In the genomic region with DNA sequence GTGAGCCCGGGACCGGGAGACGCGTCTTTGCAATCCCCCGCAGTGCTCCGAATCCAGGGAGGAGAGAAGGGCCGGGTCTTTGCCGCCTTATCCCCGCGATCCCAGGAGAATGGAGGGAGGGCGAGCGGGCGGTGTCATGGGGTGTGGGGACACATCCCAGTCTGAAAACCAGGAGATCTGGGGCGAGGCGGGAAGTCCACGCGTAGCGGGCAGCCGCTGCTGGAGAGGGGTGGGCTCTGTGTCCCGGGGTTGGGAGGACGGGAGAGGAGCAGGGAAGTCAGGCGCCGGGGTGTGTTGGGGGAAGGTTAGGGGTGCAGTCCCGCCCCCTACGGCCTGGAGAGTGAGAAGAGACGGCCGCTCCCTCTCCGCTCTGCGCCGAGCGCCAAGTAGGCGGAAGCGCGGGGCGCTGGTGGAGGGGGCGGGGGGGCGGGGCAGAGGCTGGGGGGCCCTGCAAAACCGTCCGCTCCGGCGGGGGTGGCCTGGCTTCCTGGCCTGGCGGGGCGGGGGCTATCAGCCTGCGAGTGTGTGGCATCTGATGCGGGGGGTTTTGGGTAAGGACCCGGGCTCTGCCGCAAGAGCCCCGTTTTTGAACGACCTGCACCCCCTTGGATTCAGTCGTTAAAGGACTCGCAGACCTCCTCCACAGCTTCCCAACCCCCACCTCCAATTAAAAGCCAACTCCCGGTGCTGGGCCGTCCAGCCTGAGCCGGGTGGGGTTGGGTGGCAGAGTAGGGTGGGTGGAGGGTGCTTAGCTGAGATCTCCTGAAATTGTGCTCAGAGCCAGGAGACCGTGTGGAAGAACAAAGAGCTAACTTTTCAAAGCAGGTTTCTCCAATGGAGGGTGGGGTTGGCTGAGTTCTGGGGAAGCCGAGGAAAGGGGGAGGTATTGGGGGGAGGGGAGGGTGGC, we compare ENCODE assay signal across 1 cellular context.
A peak's percentile ranks its signal among the peaks of the same experiment; 100 is the strongest.
TF ChIP-seq lines count a peak whose summit lies in the region.

No MANE protein-coding gene starts in this region.

TF ChIP-seq in HepG2, 621 proteins besides CTCF, POLR2A, EP300 and RAD21 (continued from another document and continues in another):
- no peak for TF ChIP-seq LCORL (IDR thresholded peaks at IDR 0.05)
- 0 out of 2 replicates have a peak, but pooled peaks have one; percentile 44 for TF ChIP-seq LCORL (CRISPR knock-in tag; IDR thresholded peaks at IDR 0.05)
- TF ChIP-seq MYNN (CRISPR knock-in tag; IDR thresholded peaks at IDR 0.05; ENCODE audit: low read depth) = no peak
- TF ChIP-seq CCAR2 (optimal IDR thresholded peaks at IDR 0.05; ENCODE audit: low read depth, low read length) = no peak
- TF ChIP-seq ZNF230 (CRISPR knock-in tag; IDR thresholded peaks at IDR 0.05) = peak; percentile 60; the same call in 1 of the 2 replicates
- no peak for TF ChIP-seq NFYB (CRISPR knock-in tag; IDR thresholded peaks at IDR 0.05)
- peak; percentile 72 for TF ChIP-seq RBM39 (IDR thresholded peaks at IDR 0.05; ENCODE audit: low read depth, low read length, poor library complexity, severe bottlenecking)
- 0 out of 2 replicates have a peak, but pooled peaks have one; percentile 56 for TF ChIP-seq ZNF609 (CRISPR knock-in tag; IDR thresholded peaks at IDR 0.05; ENCODE audit: borderline replicate concordance)
- peak; percentile 18; the same call in 1 of the 2 replicates for TF ChIP-seq ZNF772 (CRISPR knock-in tag; IDR thresholded peaks at IDR 0.05)
- no peak for TF ChIP-seq PBX3 (CRISPR knock-in tag; IDR thresholded peaks at IDR 0.05; ENCODE audit: borderline replicate concordance)
- TF ChIP-seq HNRNPL (IDR thresholded peaks at IDR 0.05; ENCODE audit: low read depth, low read length) = peak; percentile 74; the same call in 1 of the 2 replicates
- no peak for TF ChIP-seq MTF1 (CRISPR knock-in tag; IDR thresholded peaks at IDR 0.05)
- no peak for TF ChIP-seq ZNF329 (CRISPR knock-in tag; IDR thresholded peaks at IDR 0.05; ENCODE audit: low read depth)
- TF ChIP-seq, protein P1, sequence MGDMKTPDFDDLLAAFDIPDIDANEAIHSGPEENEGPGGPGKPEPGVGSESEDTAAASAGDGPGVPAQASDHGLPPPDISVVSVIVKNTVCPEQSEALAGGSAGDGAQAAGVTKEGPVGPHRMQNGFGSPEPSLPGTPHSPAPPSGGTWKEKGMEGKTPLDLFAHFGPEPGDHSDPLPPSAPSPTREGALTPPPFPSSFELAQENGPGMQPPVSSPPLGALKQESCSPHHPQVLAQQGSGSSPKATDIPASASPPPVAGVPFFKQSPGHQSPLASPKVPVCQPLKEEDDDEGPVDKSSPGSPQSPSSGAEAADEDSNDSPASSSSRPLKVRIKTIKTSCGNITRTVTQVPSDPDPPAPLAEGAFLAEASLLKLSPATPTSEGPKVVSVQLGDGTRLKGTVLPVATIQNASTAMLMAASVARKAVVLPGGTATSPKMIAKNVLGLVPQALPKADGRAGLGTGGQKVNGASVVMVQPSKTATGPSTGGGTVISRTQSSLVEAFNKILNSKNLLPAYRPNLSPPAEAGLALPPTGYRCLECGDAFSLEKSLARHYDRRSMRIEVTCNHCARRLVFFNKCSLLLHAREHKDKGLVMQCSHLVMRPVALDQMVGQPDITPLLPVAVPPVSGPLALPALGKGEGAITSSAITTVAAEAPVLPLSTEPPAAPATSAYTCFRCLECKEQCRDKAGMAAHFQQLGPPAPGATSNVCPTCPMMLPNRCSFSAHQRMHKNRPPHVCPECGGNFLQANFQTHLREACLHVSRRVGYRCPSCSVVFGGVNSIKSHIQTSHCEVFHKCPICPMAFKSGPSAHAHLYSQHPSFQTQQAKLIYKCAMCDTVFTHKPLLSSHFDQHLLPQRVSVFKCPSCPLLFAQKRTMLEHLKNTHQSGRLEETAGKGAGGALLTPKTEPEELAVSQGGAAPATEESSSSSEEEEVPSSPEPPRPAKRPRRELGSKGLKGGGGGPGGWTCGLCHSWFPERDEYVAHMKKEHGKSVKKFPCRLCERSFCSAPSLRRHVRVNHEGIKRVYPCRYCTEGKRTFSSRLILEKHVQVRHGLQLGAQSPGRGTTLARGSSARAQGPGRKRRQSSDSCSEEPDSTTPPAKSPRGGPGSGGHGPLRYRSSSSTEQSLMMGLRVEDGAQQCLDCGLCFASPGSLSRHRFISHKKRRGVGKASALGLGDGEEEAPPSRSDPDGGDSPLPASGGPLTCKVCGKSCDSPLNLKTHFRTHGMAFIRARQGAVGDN (CRISPR knock-in tag; IDR thresholded peaks at IDR 0.05) = peak; percentile 23
- no peak for TF ChIP-seq JUN (CRISPR knock-in tag; IDR thresholded peaks at IDR 0.05)
- no peak for TF ChIP-seq MEIS1 (CRISPR knock-in tag; IDR thresholded peaks at IDR 0.05; ENCODE audit: borderline replicate concordance)
- TF ChIP-seq, protein P2, sequence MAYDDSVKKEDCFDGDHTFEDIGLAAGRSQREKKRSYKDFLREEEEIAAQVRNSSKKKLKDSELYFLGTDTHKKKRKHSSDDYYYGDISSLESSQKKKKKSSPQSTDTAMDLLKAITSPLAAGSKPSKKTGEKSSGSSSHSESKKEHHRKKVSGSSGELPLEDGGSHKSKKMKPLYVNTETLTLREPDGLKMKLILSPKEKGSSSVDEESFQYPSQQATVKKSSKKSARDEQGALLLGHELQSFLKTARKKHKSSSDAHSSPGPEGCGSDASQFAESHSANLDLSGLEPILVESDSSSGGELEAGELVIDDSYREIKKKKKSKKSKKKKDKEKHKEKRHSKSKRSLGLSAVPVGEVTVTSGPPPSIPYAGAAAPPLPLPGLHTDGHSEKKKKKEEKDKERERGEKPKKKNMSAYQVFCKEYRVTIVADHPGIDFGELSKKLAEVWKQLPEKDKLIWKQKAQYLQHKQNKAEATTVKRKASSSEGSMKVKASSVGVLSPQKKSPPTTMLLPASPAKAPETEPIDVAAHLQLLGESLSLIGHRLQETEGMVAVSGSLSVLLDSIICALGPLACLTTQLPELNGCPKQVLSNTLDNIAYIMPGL (CRISPR knock-in tag; IDR thresholded peaks at IDR 0.05; ENCODE audit: borderline replicate concordance in 1 of 2, low read depth in 1 of 2) = peak in 1 of 2 experiments; percentile 7; a peak in 1 of 4 replicates
- TF ChIP-seq DNMT3B (CRISPR knock-in tag; conservative IDR thresholded peaks at IDR 0.05) = peak; percentile 16; the same call in 1 of the 2 replicates
- 0 out of 2 replicates have a peak, but pooled peaks have one; percentile 37 for TF ChIP-seq EED (CRISPR knock-in tag; IDR thresholded peaks at IDR 0.05)
- no peak for TF ChIP-seq ZNF761 (CRISPR knock-in tag; conservative IDR thresholded peaks at IDR 0.05)
- TF ChIP-seq ZNF720 (CRISPR knock-in tag; IDR thresholded peaks at IDR 0.05) = no peak
- peak; percentile 65; the same call in 1 of the 2 replicates for TF ChIP-seq ZNF205 (CRISPR knock-in tag; IDR thresholded peaks at IDR 0.05)
- TF ChIP-seq, protein P3, sequence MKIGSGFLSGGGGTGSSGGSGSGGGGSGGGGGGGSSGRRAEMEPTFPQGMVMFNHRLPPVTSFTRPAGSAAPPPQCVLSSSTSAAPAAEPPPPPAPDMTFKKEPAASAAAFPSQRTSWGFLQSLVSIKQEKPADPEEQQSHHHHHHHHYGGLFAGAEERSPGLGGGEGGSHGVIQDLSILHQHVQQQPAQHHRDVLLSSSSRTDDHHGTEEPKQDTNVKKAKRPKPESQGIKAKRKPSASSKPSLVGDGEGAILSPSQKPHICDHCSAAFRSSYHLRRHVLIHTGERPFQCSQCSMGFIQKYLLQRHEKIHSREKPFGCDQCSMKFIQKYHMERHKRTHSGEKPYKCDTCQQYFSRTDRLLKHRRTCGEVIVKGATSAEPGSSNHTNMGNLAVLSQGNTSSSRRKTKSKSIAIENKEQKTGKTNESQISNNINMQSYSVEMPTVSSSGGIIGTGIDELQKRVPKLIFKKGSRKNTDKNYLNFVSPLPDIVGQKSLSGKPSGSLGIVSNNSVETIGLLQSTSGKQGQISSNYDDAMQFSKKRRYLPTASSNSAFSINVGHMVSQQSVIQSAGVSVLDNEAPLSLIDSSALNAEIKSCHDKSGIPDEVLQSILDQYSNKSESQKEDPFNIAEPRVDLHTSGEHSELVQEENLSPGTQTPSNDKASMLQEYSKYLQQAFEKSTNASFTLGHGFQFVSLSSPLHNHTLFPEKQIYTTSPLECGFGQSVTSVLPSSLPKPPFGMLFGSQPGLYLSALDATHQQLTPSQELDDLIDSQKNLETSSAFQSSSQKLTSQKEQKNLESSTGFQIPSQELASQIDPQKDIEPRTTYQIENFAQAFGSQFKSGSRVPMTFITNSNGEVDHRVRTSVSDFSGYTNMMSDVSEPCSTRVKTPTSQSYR (CRISPR knock-in tag; IDR thresholded peaks at IDR 0.05; ENCODE audit: borderline replicate concordance) = no peak
- 0 out of 2 replicates have a peak, but pooled peaks have one; percentile 33 for TF ChIP-seq SIX1 (CRISPR knock-in tag; IDR thresholded peaks at IDR 0.05; ENCODE audit: borderline replicate concordance)
- TF ChIP-seq ZNF629 (CRISPR knock-in tag; conservative IDR thresholded peaks at IDR 0.05) = no peak
- 0 out of 2 replicates have a peak, but pooled peaks have one; percentile 67 for TF ChIP-seq NAIF1 (CRISPR knock-in tag; IDR thresholded peaks at IDR 0.05; ENCODE audit: borderline replicate concordance)
- TF ChIP-seq MZF1 (CRISPR knock-in tag; IDR thresholded peaks at IDR 0.05; ENCODE audit: borderline replicate concordance) = no peak
- no peak for TF ChIP-seq ZNF567 (CRISPR knock-in tag; IDR thresholded peaks at IDR 0.05; ENCODE audit: borderline replicate concordance)
- TF ChIP-seq ZFY (CRISPR knock-in tag; IDR thresholded peaks at IDR 0.05) = no peak
- TF ChIP-seq ZNF550 (CRISPR knock-in tag; IDR thresholded peaks at IDR 0.05; ENCODE audit: borderline replicate concordance) = no peak; the same call in 1 of the 2 replicates
- TF ChIP-seq, protein P4, sequence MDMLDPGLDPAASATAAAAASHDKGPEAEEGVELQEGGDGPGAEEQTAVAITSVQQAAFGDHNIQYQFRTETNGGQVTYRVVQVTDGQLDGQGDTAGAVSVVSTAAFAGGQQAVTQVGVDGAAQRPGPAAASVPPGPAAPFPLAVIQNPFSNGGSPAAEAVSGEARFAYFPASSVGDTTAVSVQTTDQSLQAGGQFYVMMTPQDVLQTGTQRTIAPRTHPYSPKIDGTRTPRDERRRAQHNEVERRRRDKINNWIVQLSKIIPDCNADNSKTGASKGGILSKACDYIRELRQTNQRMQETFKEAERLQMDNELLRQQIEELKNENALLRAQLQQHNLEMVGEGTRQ (IDR thresholded peaks at IDR 0.05; ENCODE audit: low read depth, low read length) = 0 out of 2 replicates have a peak, but pooled peaks have one; percentile 10
- TF ChIP-seq, protein P4 (CRISPR knock-in tag; IDR thresholded peaks at IDR 0.05; ENCODE audit: borderline replicate concordance) = no peak
- no peak for TF ChIP-seq TP53 (CRISPR knock-in tag; conservative IDR thresholded peaks at IDR 0.05)
- no peak for TF ChIP-seq MBD4 (IDR thresholded peaks at IDR 0.05; ENCODE audit: borderline replicate concordance, low read length)
- TF ChIP-seq, protein P5, sequence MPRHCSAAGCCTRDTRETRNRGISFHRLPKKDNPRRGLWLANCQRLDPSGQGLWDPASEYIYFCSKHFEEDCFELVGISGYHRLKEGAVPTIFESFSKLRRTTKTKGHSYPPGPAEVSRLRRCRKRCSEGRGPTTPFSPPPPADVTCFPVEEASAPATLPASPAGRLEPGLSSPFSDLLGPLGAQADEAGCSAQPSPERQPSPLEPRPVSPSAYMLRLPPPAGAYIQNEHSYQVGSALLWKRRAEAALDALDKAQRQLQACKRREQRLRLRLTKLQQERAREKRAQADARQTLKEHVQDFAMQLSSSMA (CRISPR knock-in tag; IDR thresholded peaks at IDR 0.05) = no peak
